21 cellular contexts compared by ENCODE assay signal in genomic region chr16:66689282-66689681, GRCh38.
"Had no signal": no experiment of that assay in that cellular context is flagged by ENCODE, and none has a peak within 500 bp of the region (broad histone marks: within the 10 kb centered on the region; RNA-seq: fewer than 3 reads in every experiment).

No MANE protein-coding gene starts in this region.

- H3K4me3 ChIP-seq: lower lobe of right lung, mucosa of descending colon, ovary, sigmoid colon, spleen, testis, tibial artery, upper lobe of right lung had no signal

- H3K36me3 ChIP-seq: lower lobe of right lung, ovary, sigmoid colon, spleen, tibial artery, upper lobe of right lung had no signal

- H3K4me1 ChIP-seq: lower lobe of right lung, testis had no signal

- H3K27me3 ChIP-seq: ovary, sigmoid colon, testis, tibial artery, upper lobe of right lung had no signal

- H3K27ac ChIP-seq: lower lobe of right lung, ovary, sigmoid colon, spleen, testis, tibial artery, upper lobe of right lung had no signal

- DNase-seq: immature natural killer cell; kidney; left cardiac atrium; left ventricle myocardium superior; lower lobe of right lung; mammary epithelial cell; mesenchymal stem cell; naive thymus-derived CD4-positive, alpha-beta T cell; ovary; retina; right cardiac atrium; sigmoid colon; small intestine; spleen; stimulated activated CD4-positive, alpha-beta T cell treated with anti-CD3 and anti-CD28 coated beads, Interleukin-4, amount 100 ng/mL, for 24 hours; stimulated activated naive CD4-positive, alpha-beta T cell; testis; tibial artery; trophoblast cell; upper lobe of right lung had no signal

- H3K9me3 ChIP-seq: lower lobe of right lung, mucosa of descending colon, ovary, sigmoid colon, spleen, testis, tibial artery, upper lobe of right lung had no signal
